In the genomic region with DNA sequence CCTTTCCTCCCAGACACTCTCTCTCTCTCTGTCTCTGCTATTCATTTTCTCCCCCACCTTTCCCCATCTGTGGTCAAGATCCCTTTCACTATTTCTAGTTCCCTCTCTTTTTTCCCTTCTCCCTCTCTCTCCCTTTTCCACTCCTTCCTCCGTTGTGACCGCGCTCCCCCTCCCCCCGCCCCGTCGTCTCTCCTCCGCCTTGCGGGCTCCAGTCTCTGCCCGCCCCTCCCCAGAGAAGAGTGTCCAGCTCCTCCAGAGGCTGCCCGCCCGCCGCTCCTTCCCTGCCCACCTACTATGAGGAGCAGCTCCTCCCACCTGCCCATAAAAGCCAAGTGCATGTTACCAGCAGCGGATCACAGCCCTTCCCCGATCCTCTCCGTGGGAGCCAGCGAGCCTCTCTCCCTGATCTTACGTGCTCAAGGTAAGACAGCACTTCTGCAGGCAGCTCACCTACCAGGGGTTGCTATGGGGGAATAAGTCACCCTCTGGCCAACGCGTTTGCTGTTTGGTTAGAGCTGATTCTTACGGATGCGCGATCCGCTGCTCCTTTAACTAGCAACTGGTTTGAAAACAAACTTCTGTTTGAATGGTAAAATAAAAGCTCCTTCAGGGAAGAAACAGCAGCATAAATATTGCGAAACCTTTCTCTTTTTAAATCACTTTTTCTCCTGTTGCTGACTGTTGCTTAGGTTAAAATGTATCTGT, we compare ENCODE assay signal across 8 cellular contexts. TPM values are rescaled to one million over a fixed set of nuclear protein-coding genes. Genes with fewer than 3 reads are reported as not detected.
DNase-seq lines count a peak whose midpoint lies in the region; TF ChIP-seq lines count a peak whose summit lies in the region.

A gene (plus strand): TSS at position 351 of the 705 bp plus-strand sequence. CDS start 152,089 bp downstream, outside the sequence.

- H3K9ac ChIP-seq in ES-I3 (ENCODE audit: low read depth, low read length) = peak within 1 kb of the TSS; percentile 90
- peak within 1 kb of the TSS; percentile 32 for H3K9ac ChIP-seq in neural cell (ENCODE audit: low read length)

- H3K9me3 ChIP-seq in ES-I3 (ENCODE audit: control insufficient read depth, insufficient read depth, low read length) (no peaks in the 10 kb centered on the region), SJCRH30 (replicated peaks) (no peaks in the 10 kb centered on the region), neural cell (ENCODE audit: low read length) (no peaks in the 10 kb centered on the region)

- H3K9me2 ChIP-seq in neural cell (ENCODE audit: insufficient read depth, low read length) = no peaks in the 10 kb centered on the region

- no peak within 1 kb of the TSS for H2AFZ ChIP-seq in neural cell (ENCODE audit: low read depth, low read length)

- H3K4me2 ChIP-seq in neural cell (ENCODE audit: low read length) = peak within 1 kb of the TSS; percentile 32

- H4K20me1 ChIP-seq in neural cell (ENCODE audit: insufficient read depth) = no peaks in the 10 kb centered on the region

- H3K79me2 ChIP-seq in neural cell (replicated peaks; ENCODE audit: insufficient read depth, low read length) = no peaks in the 10 kb centered on the region

- DNase-seq in SJCRH30 (no peak), fibroblast of pulmonary artery (ENCODE audit: low read depth) (peak; percentile 77), SHP77 treated with DMSO at 0.1 percent for 48 hours (lab: John Stamatoyannopoulos, UW) (no peak), NCI-H2196 treated with DMSO at 0.1 percent for 48 hours (lab: John Stamatoyannopoulos, UW; ENCODE audit: unreplicated experiment) (no peak)
- DNase-seq in stimulated activated CD8-positive, alpha-beta memory T cell treated with anti-CD3 and anti-CD28 coated beads, Interleukin-4, amount 100 ng/mL, for 48 hours = no peak
- no peak for DNase-seq in stimulated activated CD4-positive, alpha-beta T cell treated with anti-CD3 and anti-CD28 coated beads, Interleukin-15, amount 100 ng/mL, for 24 hours

- TF ChIP-seq EP300 in neural cell (conservative IDR thresholded peaks at IDR 0.05; ENCODE audit: poor library complexity, severe bottlenecking) = no peak

- peak within 1 kb of the TSS; percentile 14 for H3K4me3 ChIP-seq in SJCRH30
- H3K4me3 ChIP-seq in fibroblast of pulmonary artery (replicated peaks; ENCODE audit: low read depth, low read length) = peak within 1 kb of the TSS; percentile 72
- H3K4me3 ChIP-seq in neural cell (ENCODE audit: low read length) = peak within 1 kb of the TSS; percentile 59

- H3K36me3 ChIP-seq in ES-I3 (ENCODE audit: insufficient read depth, low read length) (no peaks in the 10 kb centered on the region), SJCRH30 (no peaks in the 10 kb centered on the region), neural cell (ENCODE audit: insufficient read depth, low read length) (no peaks in the 10 kb centered on the region)

- H3K4me1 ChIP-seq in ES-I3 (ENCODE audit: insufficient read depth, low read length) = peaks cover 39% of the 10 kb centered on the region
- H3K4me1 ChIP-seq in SJCRH30 = peaks cover 11% of the 10 kb centered on the region; the same call in 1 of the 2 replicates

- H3K27ac ChIP-seq in SJCRH30 (no peak within 1 kb of the TSS), neural cell (ENCODE audit: low read length) (no peak within 1 kb of the TSS)

- H3K27me3 ChIP-seq in SJCRH30 = no peaks in the 10 kb centered on the region
- peaks cover 37% of the 10 kb centered on the region for H3K27me3 ChIP-seq in neural cell (ENCODE audit: insufficient read depth, low read depth, low read length)

- TF ChIP-seq CTCF in fibroblast of pulmonary artery (IDR thresholded peaks at IDR 0.05; ENCODE audit: low read length, missing control alignments) (no peak), neural cell (IDR thresholded peaks at IDR 0.05; ENCODE audit: poor library complexity, severe bottlenecking) (no peak)

- no peak for TF ChIP-seq RAD21 in neural cell (conservative IDR thresholded peaks at IDR 0.05)

- H3F3A ChIP-seq in neural cell (ENCODE audit: insufficient read depth, low read length, poor library complexity, severe bottlenecking) = no peaks in the 10 kb centered on the region

TF ChIP-seq in neural cell, 6 proteins besides CTCF, POLR2A, EP300 and RAD21:
- TF ChIP-seq TAF1 (IDR thresholded peaks at IDR 0.05; ENCODE audit: low read depth) (no peak), POLR2AphosphoS5 (IDR thresholded peaks at IDR 0.05) (peak; percentile 45), SMC3 (conservative IDR thresholded peaks at IDR 0.05; ENCODE audit: poor library complexity) (no peak), MXI1 (conservative IDR thresholded peaks at IDR 0.05; ENCODE audit: poor library complexity, severe bottlenecking) (no peak)

RNA-seq across cellular contexts. Expression of the gene that starts here (rescaled TPM):
- 0.08 TPM in 1 of 2 replicates, not detected in the other for total RNA-seq in SJCRH30 (2014; rRNA removed; shearing (Covaris generic))
- polyA plus RNA-seq in neural cell = 0.04 and 0.92 TPM in 2 replicates
- polyA minus RNA-seq in neural cell = 0.24 and 0.35 TPM in 2 replicates

Comparison
In these comparisons a context has a peak if more than half of its experiments do, and no peak if none do; other contexts are left out.
1. H3K4me3 ChIP-seq: peak in every context shown above with its lines; median percentile 72 in fibroblast of pulmonary artery; 59 in neural cell; 14 in SJCRH30.